ENCODE assay signal across 14 cellular contexts in genomic region chr9:125405938-125406811, GRCh38.
DNase-seq lines count a peak whose midpoint lies in the region; ATAC-seq and TF ChIP-seq lines count a peak whose summit lies in the region.
"Had no signal": no experiment of that assay in that cellular context is flagged by ENCODE, and none has a peak within 500 bp of the region (broad histone marks: within the 10 kb centered on the region; RNA-seq: fewer than 3 reads in every experiment).

No MANE protein-coding gene starts in this region.

- in situ Hi-C loops in Caki2 (cut with HindIII; ENCODE audit: low pct_unique_long_range_greater_than_20kb, low sequenced_read_pairs) (no loop called here), IMR-90 (cut with MboI; ENCODE audit: low sequenced_read_pairs) (loop anchor here (5.0 to 25.0 kb wide), 4 partner anchors 229 to 1081 kb away; no protein-coding TSS in a partner anchor)

- H3K27me3 ChIP-seq in IMR-90 (ENCODE audit: control insufficient read depth, insufficient read depth, low read length) (peaks cover 3% of the 10 kb centered on the region; the same call in 1 of the 2 replicates), mesenchymal stem cell (ENCODE audit: control insufficient read depth in 1 of 2, insufficient read depth in 1 of 2, low read length in 2 of 2) (peaks cover 0 to 3% of the 10 kb centered on the region in 2 experiments)

- CTCF ChIA-PET in IMR-90 (lab: Yijun Ruan, JAX) (interaction anchor here (1.6 kb wide), 1 partner anchor 992 kb away, joined by 6 read pairs; no protein-coding TSS in a partner anchor), activated B cell treated with CpG ODN at 0.5 μM for 24 hours (lab: Charles Lee) (interaction anchor here (1.7 to 1.9 kb wide), 2 partner anchors 153 to 996 kb away, joined by 3 to 15 read pairs; no protein-coding TSS in a partner anchor)

- H3K4ac ChIP-seq in IMR-90 (ENCODE audit: low read depth, low read length) (peak overlapping the region; percentile 32; the same call in 1 of the 2 replicates), mesenchymal stem cell (ENCODE audit: low read depth in 1 of 2, low read length in 2 of 2) (peak overlapping the region in 1 of 2 experiments; percentile 35)

- no peaks in the 10 kb centered on the region for H4K20me1 ChIP-seq in IMR-90 (ENCODE audit: insufficient read depth, low read length)

- no peak for TF ChIP-seq RAD21 in IMR-90 (IDR thresholded peaks at IDR 0.05; ENCODE audit: low read length)

- H3K4me2 ChIP-seq in IMR-90 (ENCODE audit: low read depth, low read length) (no peak overlapping the region), mesenchymal stem cell (ENCODE audit: low read length, poor library complexity, severe bottlenecking) (no peak overlapping the region)

- no peak overlapping the region for H4K91ac ChIP-seq in IMR-90 (ENCODE audit: insufficient read depth, low read depth, low read length)
- H4K91ac ChIP-seq in mesenchymal stem cell (ENCODE audit: low read length), result peak overlapping the region; percentile 52

- H4K8ac ChIP-seq in IMR-90 (ENCODE audit: low read depth in 2 of 2, low read length in 2 of 2) (no peak overlapping the region), mesenchymal stem cell (ENCODE audit: low read length) (peak overlapping the region; percentile 57)

- H3K9me1 ChIP-seq in IMR-90 (ENCODE audit: insufficient read depth, low read length), result peaks cover 8% of the 10 kb centered on the region

- TF ChIP-seq CTCF in IMR-90 (conservative IDR thresholded peaks at IDR 0.05; ENCODE audit: low read depth, low read length) (no peak), activated B cell treated with CpG ODN at 0.5 μM for 24 hours (IDR thresholded peaks at IDR 0.05) (no peak)

- no TSS peak for BruUV-seq in IMR-90 (replicated peaks; lab: Mats Ljungman, UMichigan)

- H2AFZ ChIP-seq in IMR-90 (replicated peaks; ENCODE audit: low read length, poor library complexity), result peak overlapping the region; percentile 24
- H2AFZ ChIP-seq in mesenchymal stem cell (ENCODE audit: low read depth, low read length), result no peak overlapping the region

- H3K14ac ChIP-seq in IMR-90 (replicated peaks; ENCODE audit: low read depth, low read length) (no peak overlapping the region), mesenchymal stem cell (ENCODE audit: low read length in 2 of 2) (no peak overlapping the region)

- ATAC-seq in IMR-90 (ENCODE audit: low read depth) (no peak), activated B cell treated with CpG ODN at 0.5 μM for 24 hours (ENCODE audit: low read depth) (no peak), GM21576 (IDR thresholded peaks at IDR 0.05; ENCODE audit: unreplicated experiment) (no peak)

- no peak overlapping the region for H3K56ac ChIP-seq in IMR-90 (ENCODE audit: extremely low read depth, insufficient read depth, low read length)

- no peaks in the 10 kb centered on the region for H3K36me3 Mint-ChIP-seq in activated B cell treated with CpG ODN at 0.5 μM for 24 hours (ENCODE audit: low read depth)
- no peaks in the 10 kb centered on the region for H3K36me3 Mint-ChIP-seq in T-helper 2 cell treated with Interferon-gamma antibody and Interleukin-4, amounts not matched to agents 5 μg/mL and 100 μg/mL, for 36 hours (ENCODE audit: low read depth)
- H3K36me3 Mint-ChIP-seq: activated naive CD4-positive, alpha-beta T cell treated with anti-CD3 and anti-CD28 coated beads, Interleukin-2, amount 50 U/mL, for 24 hours; CD4-positive, CD25-positive, alpha-beta regulatory T cell; immature natural killer cell had no signal

- no peaks in the 10 kb centered on the region for H3K9me3 Mint-ChIP-seq in activated B cell treated with CpG ODN at 0.5 μM for 24 hours
- H3K9me3 Mint-ChIP-seq in T-helper 2 cell treated with Interferon-gamma antibody and Interleukin-4, amounts not matched to agents 5 μg/mL and 100 μg/mL, for 36 hours, result no peaks in the 10 kb centered on the region
- H3K9me3 Mint-ChIP-seq: activated naive CD4-positive, alpha-beta T cell treated with anti-CD3 and anti-CD28 coated beads, Interleukin-2, amount 50 U/mL, for 24 hours had no signal

- dilution Hi-C loops in IMR-90 (cut with HindIII; ENCODE audit: low sequenced_read_pairs, unreplicated experiment), result no loop called here

- H3K4me1 Mint-ChIP-seq in activated B cell treated with CpG ODN at 0.5 μM for 24 hours, result peaks cover 16% of the 10 kb centered on the region
- H3K4me1 Mint-ChIP-seq in T-helper 2 cell treated with Interferon-gamma antibody and Interleukin-4, amounts not matched to agents 5 μg/mL and 100 μg/mL, for 36 hours (ENCODE audit: low read depth), result peaks cover 13% of the 10 kb centered on the region

- intact Hi-C loops in IMR-90 (cut with micrococcal nuclease) (loop anchor here (5.0 to 10.0 kb wide), 3 partner anchors 301 to 1089 kb away; partner anchors contain the start of gene MAPKAP1), activated B cell treated with CpG ODN at 0.5 μM for 24 hours (cut with micrococcal nuclease) (loop anchor here (5.0 kb wide), 1 partner anchor 151 kb away; no protein-coding TSS in a partner anchor)

- H3K79me1 ChIP-seq in IMR-90 (ENCODE audit: low read depth in 1 of 2, low read length in 2 of 2), result peaks cover 0 to 6% of the 10 kb centered on the region in 2 experiments; a peak in 1 of 4 replicates
- H3K79me1 ChIP-seq in mesenchymal stem cell (replicated peaks; ENCODE audit: low read length, poor library complexity, severe bottlenecking), result no peaks in the 10 kb centered on the region

- H2BK120ac ChIP-seq in IMR-90 (ENCODE audit: low read depth, low read length) (no peak overlapping the region), mesenchymal stem cell (ENCODE audit: low read depth, low read length) (no peak overlapping the region)

- 89% methylated on average over 5 of the region's 15 CpGs; no CpG with 5 or more reads in 1 of the 2 experiments for WGBS in IMR-90 (ENCODE audit: extremely low coverage in 2 of 2, insufficient read length in 1 of 2), 2 experiments
- WGBS in mesenchymal stem cell, result 75% methylated on average over 15 of the region's 15 CpGs

- H2BK15ac ChIP-seq in IMR-90 (ENCODE audit: low read depth, low read length) (no peak overlapping the region), mesenchymal stem cell (ENCODE audit: low read depth, poor library complexity, severe bottlenecking) (no peak overlapping the region)

- H3K9ac ChIP-seq in IMR-90 (ENCODE audit: low read depth, low read length) (no peak overlapping the region), mesenchymal stem cell (ENCODE audit: low read length) (no peak overlapping the region)

- H3K9me3 ChIP-seq in IMR-90 (ENCODE audit: control insufficient read depth, insufficient read depth, low read length) (peaks cover 2% of the 10 kb centered on the region; the same call in 1 of the 2 replicates), mesenchymal stem cell (ENCODE audit: control insufficient read depth, low read length) (no peaks in the 10 kb centered on the region)
- H3K9me3 ChIP-seq: stomach had no signal

- H3K4me1 ChIP-seq in IMR-90 (ENCODE audit: control insufficient read depth, insufficient read depth, low read length), result peaks cover 3% of the 10 kb centered on the region; the same call in 1 of the 2 replicates
- H3K4me1 ChIP-seq in mesenchymal stem cell (ENCODE audit: control insufficient read depth, insufficient read depth, low read depth, low read length), result peaks cover 14% of the 10 kb centered on the region

- POLR2A ChIA-PET in IMR-90 (lab: Charles Lee; ENCODE audit: unreplicated experiment) (no interaction called here), activated B cell treated with CpG ODN at 0.5 μM for 24 hours (lab: Charles Lee) (no interaction called here)

- no peak overlapping the region for H3K4me3 Mint-ChIP-seq in activated B cell treated with CpG ODN at 0.5 μM for 24 hours
- H3K4me3 Mint-ChIP-seq in T-helper 2 cell treated with Interferon-gamma antibody and Interleukin-4, amounts not matched to agents 5 μg/mL and 100 μg/mL, for 36 hours, result no peak overlapping the region
- H3K4me3 Mint-ChIP-seq: activated naive CD4-positive, alpha-beta T cell treated with anti-CD3 and anti-CD28 coated beads, Interleukin-2, amount 50 U/mL, for 24 hours had no signal

- no peak overlapping the region for H2AK9ac ChIP-seq in IMR-90 (replicated peaks; ENCODE audit: low read depth, low read length, poor library complexity)

- no peak overlapping the region for H2AK5ac ChIP-seq in IMR-90 (ENCODE audit: low read depth, low read length)
- no peak overlapping the region for H2AK5ac ChIP-seq in mesenchymal stem cell (ENCODE audit: low read length, severe bottlenecking)

- no peak overlapping the region for H4K5ac ChIP-seq in IMR-90 (ENCODE audit: low read depth, low read length)

- H3K4me3 ChIP-seq in IMR-90 (ENCODE audit: insufficient read depth, low read depth, low read length), result no peak overlapping the region
- no peak overlapping the region for H3K4me3 ChIP-seq in mesenchymal stem cell (ENCODE audit: insufficient read depth in 1 of 2, low read depth in 1 of 2, low read length in 2 of 2)
- H3K4me3 ChIP-seq: stomach had no signal

- DNase-seq in Caki2 (ENCODE audit: low read depth) (peak; percentile 79), IMR-90 (peak; percentile 25), activated B cell treated with CpG ODN at 0.5 μM for 24 hours (no peak), mesenchymal stem cell (peak; percentile 74), cerebellum (ENCODE audit: low spot score) (no peak), SIG-M5 treated with dmso at 0.1 percent for 504 hours (lab: John Stamatoyannopoulos, UW; ENCODE audit: unreplicated experiment) (no peak)
- DNase-seq in T-helper 2 cell treated with Interferon-gamma antibody and Interleukin-4, amounts not matched to agents 5 μg/mL and 100 μg/mL, for 36 hours (ENCODE audit: low spot score), result no peak
- DNase-seq: activated CD8-positive, alpha-beta memory T cell treated with anti-CD3 and anti-CD28 coated beads for 24 hours; CD4-positive, CD25-positive, alpha-beta regulatory T cell; immature natural killer cell; stomach; T-helper 1 cell had no signal

- no peak overlapping the region for H3K23ac ChIP-seq in IMR-90 (ENCODE audit: low read depth, low read length)
- no peak overlapping the region for H3K23ac ChIP-seq in mesenchymal stem cell (ENCODE audit: low read length in 2 of 2)

- no peak for TF ChIP-seq POLR2A in IMR-90 (IDR thresholded peaks at IDR 0.05; ENCODE audit: low read depth, low read length)

- H3K27ac ChIP-seq in IMR-90 (ENCODE audit: insufficient read depth, low read length) (no peak overlapping the region), mesenchymal stem cell (ENCODE audit: low read length, poor library complexity, severe bottlenecking) (no peak overlapping the region)
- H3K27ac ChIP-seq: stomach had no signal

- H2BK5ac ChIP-seq in IMR-90 (ENCODE audit: low read depth, low read length, poor library complexity, severe bottlenecking) (no peak overlapping the region), mesenchymal stem cell (ENCODE audit: low read depth, low read length, poor library complexity, severe bottlenecking) (no peak overlapping the region)

- H2BK20ac ChIP-seq in IMR-90 (ENCODE audit: low read depth, low read length), result no peak overlapping the region

- no peaks in the 10 kb centered on the region for H3K36me3 ChIP-seq in IMR-90 (ENCODE audit: control insufficient read depth, insufficient read depth, low read length)
- H3K36me3 ChIP-seq in mesenchymal stem cell (ENCODE audit: control insufficient read depth in 1 of 2, insufficient read depth in 2 of 2, low read depth in 1 of 2, low read length in 2 of 2), result peaks cover 0 to 5% of the 10 kb centered on the region in 2 experiments
- H3K36me3 ChIP-seq: stomach had no signal

- H3K18ac ChIP-seq in IMR-90 (ENCODE audit: low read depth, low read length) (no peak overlapping the region), mesenchymal stem cell (ENCODE audit: low read depth in 1 of 2, low read length in 2 of 2) (no peak overlapping the region)

- peak overlapping the region; percentile 16 for H3K27ac Mint-ChIP-seq in activated B cell treated with CpG ODN at 0.5 μM for 24 hours
- H3K27ac Mint-ChIP-seq in T-helper 2 cell treated with Interferon-gamma antibody and Interleukin-4, amounts not matched to agents 5 μg/mL and 100 μg/mL, for 36 hours, result no peak overlapping the region
- H3K27ac Mint-ChIP-seq: activated naive CD4-positive, alpha-beta T cell treated with anti-CD3 and anti-CD28 coated beads, Interleukin-2, amount 50 U/mL, for 24 hours; CD4-positive, CD25-positive, alpha-beta regulatory T cell; immature natural killer cell had no signal

- H2BK12ac ChIP-seq in mesenchymal stem cell (ENCODE audit: low read length in 2 of 2), result peak overlapping the region; percentile 27 to 28

- peaks cover 23% of the 10 kb centered on the region for H3K27me3 Mint-ChIP-seq in activated B cell treated with CpG ODN at 0.5 μM for 24 hours
- peaks cover 17% of the 10 kb centered on the region for H3K27me3 Mint-ChIP-seq in T-helper 2 cell treated with Interferon-gamma antibody and Interleukin-4, amounts not matched to agents 5 μg/mL and 100 μg/mL, for 36 hours (ENCODE audit: low read depth)

Comparison
In these comparisons a context has a peak if more than half of its experiments do, and no peak if none do; other contexts are left out.
1. DNase-seq: peak in Caki2 (single experiment), IMR-90 (single experiment) and mesenchymal stem cell (single experiment); none in activated B cell treated with CpG ODN at 0.5 μM for 24 hours (single experiment), cerebellum (single experiment), SIG-M5 treated with dmso at 0.1 percent for 504 hours (single experiment) and T-helper 2 cell treated with Interferon-gamma antibody and Interleukin-4, amounts not matched to agents 5 μg/mL and 100 μg/mL, for 36 hours (single experiment).